ENCODE assay signal across 1 cellular context in the genomic region with DNA sequence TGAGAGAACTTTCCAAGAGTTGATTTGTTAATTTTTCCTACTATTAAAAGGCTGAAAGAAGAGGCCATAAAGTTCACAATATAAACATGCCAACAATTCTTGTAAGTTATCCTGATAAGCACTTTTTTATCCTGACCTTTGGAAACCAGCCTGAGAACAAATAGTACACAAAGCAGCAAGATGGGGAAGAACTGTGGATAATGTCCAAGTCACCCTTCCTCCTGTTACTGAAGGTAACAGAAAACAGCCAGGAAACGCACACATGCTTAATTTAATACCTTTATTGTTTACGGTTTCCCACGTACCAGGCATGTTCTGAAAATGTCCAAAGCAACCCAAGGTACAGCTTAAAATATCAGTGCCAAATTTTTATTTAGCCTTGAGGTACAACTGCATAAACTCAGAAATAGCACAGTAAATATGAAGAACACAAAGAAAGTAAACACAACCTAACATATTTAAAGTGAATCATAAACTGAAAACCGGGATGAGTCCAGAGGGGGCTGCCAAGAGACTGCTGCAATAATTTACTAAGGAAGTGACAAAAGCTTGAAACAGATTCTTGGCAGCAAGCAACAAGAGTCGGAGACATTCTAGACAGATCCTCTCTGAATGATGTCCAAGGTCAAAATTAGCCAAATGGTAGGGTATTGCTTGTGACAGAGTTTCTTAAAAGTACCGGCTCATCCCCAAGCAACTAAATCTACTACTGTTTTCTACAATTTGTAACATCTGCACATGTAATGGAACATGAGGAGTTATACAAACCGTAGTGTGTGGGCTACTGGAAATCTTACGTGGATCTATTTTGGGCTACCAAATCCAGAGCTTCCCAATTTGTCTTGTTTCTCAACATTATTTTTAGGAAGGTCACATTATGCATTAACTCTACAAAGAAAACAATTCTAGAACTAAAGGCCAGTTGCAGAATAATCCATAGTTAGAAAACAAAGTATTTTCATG.
TF ChIP-seq lines count a peak whose summit lies in the region.

No MANE protein-coding gene starts in this region.

TF ChIP-seq in GM23338, 12 proteins besides CTCF, POLR2A, EP300 and RAD21 (continued from another document):
- TF ChIP-seq, protein P1, sequence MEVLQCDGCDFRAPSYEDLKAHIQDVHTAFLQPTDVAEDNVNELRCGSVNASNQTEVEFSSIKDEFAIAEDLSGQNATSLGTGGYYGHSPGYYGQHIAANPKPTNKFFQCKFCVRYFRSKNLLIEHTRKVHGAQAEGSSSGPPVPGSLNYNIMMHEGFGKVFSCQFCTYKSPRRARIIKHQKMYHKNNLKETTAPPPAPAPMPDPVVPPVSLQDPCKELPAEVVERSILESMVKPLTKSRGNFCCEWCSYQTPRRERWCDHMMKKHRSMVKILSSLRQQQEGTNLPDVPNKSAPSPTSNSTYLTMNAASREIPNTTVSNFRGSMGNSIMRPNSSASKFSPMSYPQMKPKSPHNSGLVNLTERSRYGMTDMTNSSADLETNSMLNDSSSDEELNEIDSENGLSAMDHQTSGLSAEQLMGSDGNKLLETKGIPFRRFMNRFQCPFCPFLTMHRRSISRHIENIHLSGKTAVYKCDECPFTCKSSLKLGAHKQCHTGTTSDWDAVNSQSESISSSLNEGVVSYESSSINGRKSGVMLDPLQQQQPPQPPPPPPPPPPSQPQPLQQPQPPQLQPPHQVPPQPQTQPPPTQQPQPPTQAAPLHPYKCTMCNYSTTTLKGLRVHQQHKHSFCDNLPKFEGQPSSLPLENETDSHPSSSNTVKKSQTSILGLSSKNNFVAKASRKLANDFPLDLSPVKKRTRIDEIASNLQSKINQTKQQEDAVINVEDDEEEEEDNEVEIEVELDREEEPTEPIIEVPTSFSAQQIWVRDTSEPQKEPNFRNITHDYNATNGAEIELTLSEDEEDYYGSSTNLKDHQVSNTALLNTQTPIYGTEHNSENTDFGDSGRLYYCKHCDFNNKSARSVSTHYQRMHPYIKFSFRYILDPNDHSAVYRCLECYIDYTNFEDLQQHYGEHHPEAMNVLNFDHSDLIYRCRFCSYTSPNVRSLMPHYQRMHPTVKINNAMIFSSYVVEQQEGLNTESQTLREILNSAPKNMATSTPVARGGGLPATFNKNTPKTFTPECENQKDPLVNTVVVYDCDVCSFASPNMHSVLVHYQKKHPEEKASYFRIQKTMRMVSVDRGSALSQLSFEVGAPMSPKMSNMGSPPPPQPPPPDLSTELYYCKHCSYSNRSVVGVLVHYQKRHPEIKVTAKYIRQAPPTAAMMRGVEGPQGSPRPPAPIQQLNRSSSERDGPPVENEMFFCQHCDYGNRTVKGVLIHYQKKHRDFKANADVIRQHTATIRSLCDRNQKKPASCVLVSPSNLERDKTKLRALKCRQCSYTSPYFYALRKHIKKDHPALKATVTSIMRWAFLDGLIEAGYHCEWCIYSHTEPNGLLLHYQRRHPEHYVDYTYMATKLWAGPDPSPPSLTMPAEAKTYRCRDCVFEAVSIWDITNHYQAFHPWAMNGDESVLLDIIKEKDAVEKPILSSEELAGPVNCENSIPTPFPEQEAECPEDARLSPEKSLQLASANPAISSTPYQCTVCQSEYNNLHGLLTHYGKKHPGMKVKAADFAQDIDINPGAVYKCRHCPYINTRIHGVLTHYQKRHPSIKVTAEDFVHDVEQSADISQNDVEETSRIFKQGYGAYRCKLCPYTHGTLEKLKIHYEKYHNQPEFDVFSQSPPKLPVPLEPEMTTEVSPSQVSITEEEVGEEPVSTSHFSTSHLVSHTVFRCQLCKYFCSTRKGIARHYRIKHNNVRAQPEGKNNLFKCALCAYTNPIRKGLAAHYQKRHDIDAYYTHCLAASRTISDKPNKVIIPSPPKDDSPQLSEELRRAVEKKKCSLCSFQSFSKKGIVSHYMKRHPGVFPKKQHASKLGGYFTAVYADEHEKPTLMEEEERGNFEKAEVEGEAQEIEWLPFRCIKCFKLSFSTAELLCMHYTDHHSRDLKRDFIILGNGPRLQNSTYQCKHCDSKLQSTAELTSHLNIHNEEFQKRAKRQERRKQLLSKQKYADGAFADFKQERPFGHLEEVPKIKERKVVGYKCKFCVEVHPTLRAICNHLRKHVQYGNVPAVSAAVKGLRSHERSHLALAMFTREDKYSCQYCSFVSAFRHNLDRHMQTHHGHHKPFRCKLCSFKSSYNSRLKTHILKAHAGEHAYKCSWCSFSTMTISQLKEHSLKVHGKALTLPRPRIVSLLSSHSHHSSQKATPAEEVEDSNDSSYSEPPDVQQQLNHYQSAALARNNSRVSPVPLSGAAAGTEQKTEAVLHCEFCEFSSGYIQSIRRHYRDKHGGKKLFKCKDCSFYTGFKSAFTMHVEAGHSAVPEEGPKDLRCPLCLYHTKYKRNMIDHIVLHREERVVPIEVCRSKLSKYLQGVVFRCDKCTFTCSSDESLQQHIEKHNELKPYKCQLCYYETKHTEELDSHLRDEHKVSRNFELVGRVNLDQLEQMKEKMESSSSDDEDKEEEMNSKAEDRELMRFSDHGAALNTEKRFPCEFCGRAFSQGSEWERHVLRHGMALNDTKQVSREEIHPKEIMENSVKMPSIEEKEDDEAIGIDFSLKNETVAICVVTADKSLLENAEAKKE (CRISPR knock-in tag; IDR thresholded peaks at IDR 0.05): no peak
- TF ChIP-seq POLR2AphosphoS5 (IDR thresholded peaks at IDR 0.05; ENCODE audit: low read depth) (no peak), ETS1 (IDR thresholded peaks at IDR 0.05) (no peak)
